Comparison of ENCODE assay signal across 21 cellular contexts in the genomic region with DNA sequence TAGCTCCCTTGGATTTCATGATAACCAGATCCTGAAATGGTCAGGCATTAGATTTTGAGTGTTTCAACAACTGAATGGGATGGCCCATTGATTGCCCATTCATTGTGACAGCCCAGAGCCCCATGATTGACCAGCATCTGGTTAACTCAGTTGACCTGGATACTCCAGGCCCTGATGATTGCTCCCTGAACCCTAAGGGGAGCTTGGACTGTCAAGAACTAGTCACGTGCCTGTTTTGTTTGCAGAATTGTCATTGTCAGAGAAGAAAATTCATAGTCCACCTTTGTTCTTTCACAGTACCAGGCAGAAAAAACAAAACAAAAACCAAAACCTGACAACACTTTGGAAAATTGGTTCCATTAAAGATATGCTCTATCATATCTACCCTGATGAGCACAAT.
DNase-seq lines count a peak whose midpoint lies in the region; ATAC-seq, FAIRE-seq and TF ChIP-seq lines count a peak whose summit lies in the region.
"Had no signal": no experiment of that assay in that cellular context is flagged by ENCODE, and none has a peak within 500 bp of the region (broad histone marks: within the 10 kb centered on the region; RNA-seq: fewer than 3 reads in every experiment).

No MANE protein-coding gene starts in this region.

- H4K20me1 ChIP-seq in HepG2 (ENCODE audit: insufficient read depth, low read length), result no peaks in the 10 kb centered on the region

- peak; percentile 66 for FAIRE-seq in HepG2 (lab: Jason Lieb, UNC)
- FAIRE-seq: D721Med, GM12878 had no signal

- TF ChIP-seq POLR2A in HepG2 (IDR thresholded peaks at IDR 0.05; ENCODE audit: insufficient read depth in 1 of 2, low read depth in 2 of 2, low read length in 2 of 2), result no peak

- H3K9me3 ChIP-seq in HepG2 (ENCODE audit: low read length), result peaks cover 6% of the 10 kb centered on the region; the same call in 1 of the 2 replicates

- peaks cover 57% of the 10 kb centered on the region for H3K4me1 ChIP-seq in HepG2 (ENCODE audit: insufficient read depth, low read length)

- TF ChIP-seq RAD21 in HepG2 (CRISPR knock-in tag; IDR thresholded peaks at IDR 0.05), result no peak

- no TSS peak for BruUV-seq in HepG2 (replicated peaks; lab: Mats Ljungman, UMichigan)

- DNase-seq in NCI-H345 (lab: John Stamatoyannopoulos, UW), result peak; percentile 3
- no peak for DNase-seq in NCI-H345 treated with DMSO at 0.1 percent for 48 hours (lab: John Stamatoyannopoulos, UW; ENCODE audit: unreplicated experiment)
- peak; percentile 6 for DNase-seq in COLO668 (lab: John Stamatoyannopoulos, UW; ENCODE audit: unreplicated experiment)
- peak; percentile 3 for DNase-seq in NCI-H146 treated with DMSO at 0.1 percent for 48 hours (lab: John Stamatoyannopoulos, UW; ENCODE audit: unreplicated experiment)
- peak; percentile 15 for DNase-seq in HepG2 (ENCODE audit: low spot score)
- DNase-seq in KG1 (lab: John Stamatoyannopoulos, UW), result no peak
- DNase-seq in CD1c-positive myeloid dendritic cell (ENCODE audit: extremely low spot score), result no peak
- DNase-seq: 8988T; C1 segment of cervical spinal cord; CD4-positive, CD25-positive, alpha-beta regulatory T cell; CD8-positive, alpha-beta T cell; DMS 273 treated with DMSO at 0.1 percent for 48 hours; DMS79; EL; GDM1; H9 had no signal

- H3K27me3 ChIP-seq in HepG2 (ENCODE audit: control insufficient read depth in 1 of 2, insufficient read depth in 2 of 2, low read length in 2 of 2), result no peaks in the 10 kb centered on the region

- H3K4me3 ChIP-seq in HepG2 (replicated peaks in 1 of 3; ENCODE audit: insufficient read depth in 1 of 3, low read depth in 2 of 3, low read length in 3 of 3), result no peak overlapping the region
- H3K4me3 ChIP-seq: GM12878, GM23338 had no signal

- TF ChIP-seq EP300 in HepG2 (IDR thresholded peaks at IDR 0.05; ENCODE audit: low read depth in 2 of 2, low read length in 2 of 2) (no peak), HepG2 (CRISPR knock-in tag; IDR thresholded peaks at IDR 0.05; ENCODE audit: borderline replicate concordance) (no peak)

- no peak overlapping the region for H3K9ac ChIP-seq in HepG2 (ENCODE audit: insufficient read depth, low read depth, low read length)

- ATAC-seq in HepG2, result no peak
- no peak for ATAC-seq in HG03095 (IDR thresholded peaks at IDR 0.05; ENCODE audit: unreplicated experiment)
- ATAC-seq: CD8-positive, alpha-beta T cell; GM12878; GM23338; HCT116 had no signal

- CTCF ChIA-PET in HepG2 (lab: Yijun Ruan, JAX; ENCODE audit: low intra/inter-chr PET ratio, low total read pairs), result no interaction called here

- peak overlapping the region; percentile 18 for H3K4me2 ChIP-seq in HepG2 (ENCODE audit: low read depth, low read length)
- H3K4me2 ChIP-seq: GM23338 had no signal

- no peaks in the 10 kb centered on the region for H3K79me2 ChIP-seq in HepG2 (ENCODE audit: insufficient read depth, low read length)

- intact Hi-C loops in HepG2 (cut with micrococcal nuclease; ENCODE audit: unreplicated experiment), result loop anchor here (10.0 kb wide), 1 partner anchor 247 kb away; no protein-coding TSS in a partner anchor

- WGBS in HepG2 (ENCODE audit: low lambda C conversion rate), result 0% methylated on average over 1 of the region's 1 CpG

- H3K27ac ChIP-seq in HepG2 (ENCODE audit: extremely low read length, insufficient read depth, low read length), result no peak overlapping the region

- TF ChIP-seq CTCF in HepG2 (CRISPR knock-in tag; IDR thresholded peaks at IDR 0.05), result no peak

- no peaks in the 10 kb centered on the region for H3K36me3 ChIP-seq in HepG2 (replicated peaks in 1 of 2; ENCODE audit: control insufficient read depth in 1 of 2, insufficient read depth in 2 of 2, low read length in 2 of 2)

- POLR2A ChIA-PET in HepG2 (lab: Yijun Ruan, JAX), result no interaction called here

- in situ Hi-C loops in HepG2 (cut with HindIII; ENCODE audit: extremely low pct_ligation_motif_present, low pct_unique_long_range_greater_than_20kb), result no loop called here

- H2AFZ ChIP-seq in HepG2 (ENCODE audit: low read length), result no peak overlapping the region
- H2AFZ ChIP-seq: GM23338 had no signal

TF ChIP-seq in HepG2, 621 proteins besides CTCF, POLR2A, EP300 and RAD21 (continues in another document):
- TF ChIP-seq TFE3 (CRISPR knock-in tag; IDR thresholded peaks at IDR 0.05) (no peak), HINFP (CRISPR knock-in tag; IDR thresholded peaks at IDR 0.05; ENCODE audit: low read depth) (no peak), ZNF441 (CRISPR knock-in tag; IDR thresholded peaks at IDR 0.05; ENCODE audit: borderline replicate concordance) (no peak), GATAD2A (CRISPR knock-in tag; IDR thresholded peaks at IDR 0.05) (0 out of 2 replicates have a peak, but pooled peaks have one; percentile 22), ZNF547 (CRISPR knock-in tag; IDR thresholded peaks at IDR 0.05) (no peak), SOX5 (CRISPR knock-in tag; IDR thresholded peaks at IDR 0.05; ENCODE audit: borderline replicate concordance) (peak; percentile 86), ZNF281 (CRISPR knock-in tag; IDR thresholded peaks at IDR 0.05; ENCODE audit: borderline replicate concordance) (no peak), NFE2 (CRISPR knock-in tag; IDR thresholded peaks at IDR 0.05) (no peak), ZNF234 (CRISPR knock-in tag; conservative IDR thresholded peaks at IDR 0.05) (no peak), NFATC3 (CRISPR knock-in tag; IDR thresholded peaks at IDR 0.05) (no peak)
- TF ChIP-seq, protein P1, sequence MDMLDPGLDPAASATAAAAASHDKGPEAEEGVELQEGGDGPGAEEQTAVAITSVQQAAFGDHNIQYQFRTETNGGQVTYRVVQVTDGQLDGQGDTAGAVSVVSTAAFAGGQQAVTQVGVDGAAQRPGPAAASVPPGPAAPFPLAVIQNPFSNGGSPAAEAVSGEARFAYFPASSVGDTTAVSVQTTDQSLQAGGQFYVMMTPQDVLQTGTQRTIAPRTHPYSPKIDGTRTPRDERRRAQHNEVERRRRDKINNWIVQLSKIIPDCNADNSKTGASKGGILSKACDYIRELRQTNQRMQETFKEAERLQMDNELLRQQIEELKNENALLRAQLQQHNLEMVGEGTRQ (IDR thresholded peaks at IDR 0.05; ENCODE audit: low read depth, low read length), result no peak; the same call in 1 of the 2 replicates
- TF ChIP-seq, protein P1 (CRISPR knock-in tag; IDR thresholded peaks at IDR 0.05; ENCODE audit: borderline replicate concordance), result peak; percentile 62; the same call in 1 of the 2 replicates

Comparison
In these comparisons a context has a peak if more than half of its experiments do, and no peak if none do; other contexts are left out.
1. DNase-seq: peak in NCI-H345 (single experiment), COLO668 (single experiment), NCI-H146 treated with DMSO at 0.1 percent for 48 hours (single experiment) and HepG2 (single experiment); none in NCI-H345 treated with DMSO at 0.1 percent for 48 hours (single experiment), KG1 (single experiment) and CD1c-positive myeloid dendritic cell (single experiment).